Comparison of ENCODE assay signal across 8 cellular contexts in genomic region chr2:135797497-135798274, GRCh38.
DNase-seq lines count a peak whose midpoint lies in the region; ATAC-seq and TF ChIP-seq lines count a peak whose summit lies in the region.

No MANE protein-coding gene starts in this region.

- in situ Hi-C loops in T47D (cut with HindIII; ENCODE audit: low pct_unique_long_range_greater_than_20kb, low sequenced_read_pairs) = no loop called here

- peak; percentile 70 for ATAC-seq in HG03097 (IDR thresholded peaks at IDR 0.05; ENCODE audit: low FRiP score, unreplicated experiment)

- peak; percentile 49 for DNase-seq in NK-92 treated with Interleukin-12 subunit alpha and Interleukin-12 subunit beta, amount 100 ng/mL, for 24 hours (lab: John Stamatoyannopoulos, UW)
- DNase-seq in NK-92 (lab: John Stamatoyannopoulos, UW; ENCODE audit: unreplicated experiment) (no peak), NCI-H2171 treated with DMSO at 0.1 percent for 48 hours (lab: John Stamatoyannopoulos, UW) (peak; percentile 79), T47D (ENCODE audit: low read depth in 1 of 2, low spot score in 1 of 2) (peak; percentile 59 to 75), islet precursor cell (peak; percentile 86)
- DNase-seq in stimulated activated CD4-positive, alpha-beta T cell treated with anti-CD3 and anti-CD28 coated beads, Interleukin-1b, Interleukin-23, amount 100 ng/mL, for 48 hours = peak; percentile 79

- no peak overlapping the region for H3K4me3 ChIP-seq in WI38 (ENCODE audit: low read depth, low read length)

- peak; percentile 95 for TF ChIP-seq CTCF in WI38 (IDR thresholded peaks at IDR 0.05; ENCODE audit: low read depth, low read length)
